In genomic region chr5:132081458-132081857, GRCh38 we compare ENCODE assay signal across 27 cellular contexts. TPM values are rescaled to one million over a fixed set of nuclear protein-coding genes. Genes with fewer than 3 reads are reported as not detected.
DNase-seq lines count a peak whose midpoint lies in the region; ATAC-seq and TF ChIP-seq lines count a peak whose summit lies in the region.
"Had no signal": no experiment of that assay in that cellular context is flagged by ENCODE, and none has a peak within 500 bp of the region (broad histone marks: within the 10 kb centered on the region; RNA-seq: fewer than 3 reads in every experiment).

No MANE protein-coding gene starts in this region.

- no peaks in the 10 kb centered on the region for H3K27me3 ChIP-seq in CD4-positive, CD25-positive, alpha-beta regulatory T cell (ENCODE audit: control insufficient read depth, insufficient read depth, low read length)
- H3K27me3 ChIP-seq in IMR-90 (ENCODE audit: control insufficient read depth, insufficient read depth, low read length): no peaks in the 10 kb centered on the region
- H3K27me3 ChIP-seq in upper lobe of left lung: no peaks in the 10 kb centered on the region
- H3K27me3 ChIP-seq in Caco-2 (replicated peaks; ENCODE audit: control insufficient read depth, insufficient read depth, low read length): no peaks in the 10 kb centered on the region
- H3K27me3 ChIP-seq: BE2C had no signal

- dilution Hi-C loops in IMR-90 (cut with HindIII; ENCODE audit: low sequenced_read_pairs, unreplicated experiment): no loop called here

- 80% methylated on average over 1 of the region's 3 CpGs; no CpG with 5 or more reads in 1 of the 2 experiments for WGBS in IMR-90 (ENCODE audit: extremely low coverage in 2 of 2, insufficient read length in 1 of 2), 2 experiments
- WGBS in upper lobe of left lung, 2 donors: 86 to 94% methylated on average over 3 of the region's 3 CpGs

- H4K91ac ChIP-seq in IMR-90 (ENCODE audit: insufficient read depth, low read depth, low read length): no peak overlapping the region

- no peaks in the 10 kb centered on the region for H4K20me1 ChIP-seq in IMR-90 (ENCODE audit: insufficient read depth, low read length)

- no peak overlapping the region for H2BK20ac ChIP-seq in IMR-90 (ENCODE audit: low read depth, low read length)

- no peak overlapping the region for H2BK15ac ChIP-seq in IMR-90 (ENCODE audit: low read depth, low read length)

- H3K4me1 ChIP-seq in CD4-positive, CD25-positive, alpha-beta regulatory T cell (ENCODE audit: control insufficient read depth, insufficient read depth, low read length, poor library complexity, severe bottlenecking): peaks cover 14% of the 10 kb centered on the region
- peaks cover 14% of the 10 kb centered on the region for H3K4me1 ChIP-seq in IMR-90 (ENCODE audit: control insufficient read depth, insufficient read depth, low read length)
- H3K4me1 ChIP-seq in upper lobe of left lung: peaks cover 6 to 16% (median 11%) of the 10 kb centered on the region in 4 donors
- no peaks in the 10 kb centered on the region for H3K4me1 ChIP-seq in Caco-2
- H3K4me1 ChIP-seq: HAP-1 had no signal

- no peaks in the 10 kb centered on the region for H3K27me3 Mint-ChIP-seq in activated CD4-positive, alpha-beta T cell treated with anti-CD3 and anti-CD28 coated beads, Interleukin-2, amount 10 ng/mL, durations not matched to agents 7 days and 5 days
- H3K27me3 Mint-ChIP-seq in CD4-positive, CD25-positive, alpha-beta regulatory T cell: no peaks in the 10 kb centered on the region
- H3K27me3 Mint-ChIP-seq in activated naive CD8-positive, alpha-beta T cell treated with anti-CD3 and anti-CD28 coated beads, Interleukin-2, amount 50 U/mL, for 24 hours: no peaks in the 10 kb centered on the region
- H3K27me3 Mint-ChIP-seq in Caco-2 (ENCODE audit: insufficient read depth, unreplicated experiment): peaks cover 2% of the 10 kb centered on the region

- no peaks in the 10 kb centered on the region for H3K36me3 ChIP-seq in CD4-positive, CD25-positive, alpha-beta regulatory T cell (ENCODE audit: control insufficient read depth, insufficient read depth, low read length)
- H3K36me3 ChIP-seq in IMR-90 (ENCODE audit: control insufficient read depth, insufficient read depth, low read length) (no peaks in the 10 kb centered on the region), upper lobe of left lung (no peaks in the 10 kb centered on the region), Caco-2 (ENCODE audit: control insufficient read depth, insufficient read depth, low read length) (no peaks in the 10 kb centered on the region)
- H3K36me3 ChIP-seq: BE2C, HAP-1 had no signal

- no TSS peak for BruUV-seq in IMR-90 (replicated peaks; lab: Mats Ljungman, UMichigan)
- no TSS peak for BruUV-seq in Caco-2 (replicated peaks; lab: Mats Ljungman, UMichigan)

- intact Hi-C loops in IMR-90 (cut with micrococcal nuclease): no loop called here
- intact Hi-C loops in Caco-2 (cut with micrococcal nuclease; ENCODE audit: unreplicated experiment): no loop called here

- H2AFZ ChIP-seq in IMR-90 (replicated peaks; ENCODE audit: low read length, poor library complexity): no peak overlapping the region
- H2AFZ ChIP-seq: GM23338 had no signal

- H3K36me3 Mint-ChIP-seq in activated CD4-positive, alpha-beta T cell treated with anti-CD3 and anti-CD28 coated beads, Interleukin-2, amount 10 ng/mL, durations not matched to agents 7 days and 5 days (ENCODE audit: low read depth): peaks cover 1% of the 10 kb centered on the region
- no peaks in the 10 kb centered on the region for H3K36me3 Mint-ChIP-seq in CD4-positive, CD25-positive, alpha-beta regulatory T cell
- peaks cover 2% of the 10 kb centered on the region for H3K36me3 Mint-ChIP-seq in activated naive CD8-positive, alpha-beta T cell treated with anti-CD3 and anti-CD28 coated beads, Interleukin-2, amount 50 U/mL, for 24 hours (ENCODE audit: low read depth)
- no peaks in the 10 kb centered on the region for H3K36me3 Mint-ChIP-seq in Caco-2 (ENCODE audit: insufficient read depth, unreplicated experiment)

- H2AK9ac ChIP-seq in IMR-90 (replicated peaks; ENCODE audit: low read depth, low read length, poor library complexity): peak overlapping the region; percentile 71

- peaks cover 14% of the 10 kb centered on the region for H3K9me1 ChIP-seq in IMR-90 (ENCODE audit: insufficient read depth, low read length)

- no peak overlapping the region for H3K4me2 ChIP-seq in IMR-90 (ENCODE audit: low read depth, low read length)
- H3K4me2 ChIP-seq: GM23338 had no signal

- H2AK5ac ChIP-seq in IMR-90 (ENCODE audit: low read depth, low read length): no peak overlapping the region

- in situ Hi-C loops in IMR-90 (cut with MboI; ENCODE audit: low sequenced_read_pairs): loop anchor here (25.0 kb wide), 1 partner anchor 406 kb away; the partner anchor contains the start of gene IRF1

- TF ChIP-seq POLR2A in IMR-90 (IDR thresholded peaks at IDR 0.05; ENCODE audit: low read depth, low read length): no peak
- TF ChIP-seq POLR2A in upper lobe of left lung (IDR thresholded peaks at IDR 0.05): no peak

- peak overlapping the region; percentile 68 for H3K27ac Mint-ChIP-seq in activated CD4-positive, alpha-beta T cell treated with anti-CD3 and anti-CD28 coated beads, Interleukin-2, amount 10 ng/mL, durations not matched to agents 7 days and 5 days
- H3K27ac Mint-ChIP-seq in CD4-positive, CD25-positive, alpha-beta regulatory T cell: peak overlapping the region in 2 of 3 donors; percentile 16 to 70
- H3K27ac Mint-ChIP-seq in activated naive CD8-positive, alpha-beta T cell treated with anti-CD3 and anti-CD28 coated beads, Interleukin-2, amount 50 U/mL, for 24 hours: peak overlapping the region; percentile 81
- H3K27ac Mint-ChIP-seq in Caco-2 (ENCODE audit: unreplicated experiment): no peak overlapping the region
- H3K27ac Mint-ChIP-seq: GM23338 had no signal

- DNase-seq in activated CD4-positive, alpha-beta T cell treated with anti-CD3 and anti-CD28 coated beads, Interleukin-2, amount 10 ng/mL, durations not matched to agents 7 days and 5 days: no peak
- no peak for DNase-seq in activated CD4-positive, alpha-beta T cell treated with anti-CD3 and anti-CD28 coated beads, Interleukin-2, amount 50 U/mL, for 4 hours
- no peak for DNase-seq in CD4-positive, CD25-positive, alpha-beta regulatory T cell
- DNase-seq in IMR-90 (no peak), DMS53 (lab: John Stamatoyannopoulos, UW) (no peak), upper lobe of left lung (no peak), Caco-2 (no peak)
- no peak for DNase-seq in activated naive CD8-positive, alpha-beta T cell treated with anti-CD3 and anti-CD28 coated beads, Interleukin-2, amount 50 U/mL, for 24 hours
- DNase-seq: BE2C, COR-L47, DMS 273 treated with DMSO at 0.1 percent for 48 hours, DND-41, KBM-7, MM.1S, NCI-H1048, NCI-H1417 treated with DMSO at 0.1 percent for 48 hours, NCI-H187, NCI-H446, NCI-H526, OCI-M1 had no signal

- H3K23ac ChIP-seq in IMR-90 (ENCODE audit: low read depth, low read length): no peak overlapping the region

- H3K14ac ChIP-seq in IMR-90 (replicated peaks; ENCODE audit: low read depth, low read length): no peak overlapping the region

- H3K4ac ChIP-seq in IMR-90 (ENCODE audit: low read depth, low read length): no peak overlapping the region

- no peak overlapping the region for H4K8ac ChIP-seq in IMR-90 (ENCODE audit: low read depth in 2 of 2, low read length in 2 of 2)

- no peak overlapping the region for H3K27ac ChIP-seq in CD4-positive, CD25-positive, alpha-beta regulatory T cell (ENCODE audit: insufficient read depth, low read length, poor library complexity, severe bottlenecking)
- H3K27ac ChIP-seq in IMR-90 (ENCODE audit: insufficient read depth, low read length) (no peak overlapping the region), upper lobe of left lung (no peak overlapping the region)
- H3K27ac ChIP-seq: HL-60 had no signal

- H3K4me3 ChIP-seq in CD4-positive, CD25-positive, alpha-beta regulatory T cell (ENCODE audit: low read depth, low read length): no peak overlapping the region
- H3K4me3 ChIP-seq in IMR-90 (ENCODE audit: insufficient read depth, low read depth, low read length): no peak overlapping the region
- no peak overlapping the region for H3K4me3 ChIP-seq in upper lobe of left lung
- H3K4me3 ChIP-seq in Caco-2 (ENCODE audit: low read depth, low read length): no peak overlapping the region
- H3K4me3 ChIP-seq: GM12878, GM23338, HAP-1 had no signal

- H2BK5ac ChIP-seq in IMR-90 (ENCODE audit: low read depth, low read length, poor library complexity, severe bottlenecking): no peak overlapping the region

- no peak overlapping the region for H3K56ac ChIP-seq in IMR-90 (ENCODE audit: extremely low read depth, insufficient read depth, low read length)

- ATAC-seq in CD4-positive, CD25-positive, alpha-beta regulatory T cell (ENCODE audit: low read depth in 2 of 2): no peak
- ATAC-seq in IMR-90 (ENCODE audit: low read depth): no peak
- ATAC-seq in activated naive CD8-positive, alpha-beta T cell treated with anti-CD3 and anti-CD28 coated beads, Interleukin-2, amount 50 U/mL, for 24 hours: no peak
- ATAC-seq in upper lobe of left lung (ENCODE audit: low FRiP score in 2 of 2): no peak
- ATAC-seq: GM12878, GM23338, HepG2 had no signal

- H3K9me3 Mint-ChIP-seq in activated CD4-positive, alpha-beta T cell treated with anti-CD3 and anti-CD28 coated beads, Interleukin-2, amount 10 ng/mL, durations not matched to agents 7 days and 5 days: no peaks in the 10 kb centered on the region
- no peaks in the 10 kb centered on the region for H3K9me3 Mint-ChIP-seq in CD4-positive, CD25-positive, alpha-beta regulatory T cell
- H3K9me3 Mint-ChIP-seq in activated naive CD8-positive, alpha-beta T cell treated with anti-CD3 and anti-CD28 coated beads, Interleukin-2, amount 50 U/mL, for 24 hours: no peaks in the 10 kb centered on the region
- H3K9me3 Mint-ChIP-seq in Caco-2 (ENCODE audit: unreplicated experiment): no peaks in the 10 kb centered on the region

- no peak overlapping the region for H3K9ac ChIP-seq in IMR-90 (ENCODE audit: low read depth, low read length)

- H3K4me3 Mint-ChIP-seq in activated CD4-positive, alpha-beta T cell treated with anti-CD3 and anti-CD28 coated beads, Interleukin-2, amount 10 ng/mL, durations not matched to agents 7 days and 5 days: no peak overlapping the region
- no peak overlapping the region for H3K4me3 Mint-ChIP-seq in CD4-positive, CD25-positive, alpha-beta regulatory T cell
- no peak overlapping the region for H3K4me3 Mint-ChIP-seq in activated naive CD8-positive, alpha-beta T cell treated with anti-CD3 and anti-CD28 coated beads, Interleukin-2, amount 50 U/mL, for 24 hours
- H3K4me3 Mint-ChIP-seq in Caco-2 (ENCODE audit: unreplicated experiment): no peak overlapping the region
- H3K4me3 Mint-ChIP-seq: GM23338 had no signal

- H3K9me3 ChIP-seq in CD4-positive, CD25-positive, alpha-beta regulatory T cell (ENCODE audit: control insufficient read depth in 2 of 2, low read length in 2 of 2): no peaks in the 10 kb centered on the region
- H3K9me3 ChIP-seq in IMR-90 (ENCODE audit: control insufficient read depth, insufficient read depth, low read length) (no peaks in the 10 kb centered on the region), upper lobe of left lung (no peaks in the 10 kb centered on the region), Caco-2 (no peaks in the 10 kb centered on the region)
- H3K9me3 ChIP-seq: BE2C, HAP-1 had no signal

- POLR2A ChIA-PET in activated CD4-positive, alpha-beta T cell treated with anti-CD3 and anti-CD28 coated beads, Interleukin-2, amount 10 ng/mL, durations not matched to agents 7 days and 5 days (lab: Charles Lee): no interaction called here
- POLR2A ChIA-PET in IMR-90 (lab: Charles Lee; ENCODE audit: unreplicated experiment) (no interaction called here), Caco-2 (lab: Charles Lee) (no interaction called here)

- CTCF ChIA-PET in activated CD4-positive, alpha-beta T cell treated with anti-CD3 and anti-CD28 coated beads, Interleukin-2, amount 10 ng/mL, durations not matched to agents 7 days and 5 days (lab: Charles Lee): interaction anchor here (0.9 to 3.0 kb wide), 4 partner anchors 10 to 19 kb away, joined by 3 to 8 read pairs (median 4); no protein-coding TSS in a partner anchor
- CTCF ChIA-PET in IMR-90 (lab: Yijun Ruan, JAX): interaction anchor here (0.6 kb wide), 1 partner anchor 11 kb away, joined by 3 read pairs; no protein-coding TSS in a partner anchor
- CTCF ChIA-PET in Caco-2 (lab: Charles Lee): no interaction called here

- no peak overlapping the region for H4K5ac ChIP-seq in IMR-90 (ENCODE audit: low read depth, low read length)

- H2BK120ac ChIP-seq in IMR-90 (ENCODE audit: low read depth, low read length): no peak overlapping the region

- H3K18ac ChIP-seq in IMR-90 (ENCODE audit: low read depth, low read length): no peak overlapping the region

- no peak for TF ChIP-seq EP300 in upper lobe of left lung (IDR thresholded peaks at IDR 0.05)

- no peaks in the 10 kb centered on the region for H3K79me1 ChIP-seq in IMR-90 (ENCODE audit: low read depth in 1 of 2, low read length in 2 of 2)

- TF ChIP-seq RAD21 in IMR-90 (IDR thresholded peaks at IDR 0.05; ENCODE audit: low read length): no peak

- peaks cover 50% of the 10 kb centered on the region for H3K4me1 Mint-ChIP-seq in activated CD4-positive, alpha-beta T cell treated with anti-CD3 and anti-CD28 coated beads, Interleukin-2, amount 10 ng/mL, durations not matched to agents 7 days and 5 days
- peaks cover 5 to 33% (median 19%) of the 10 kb centered on the region in 4 donors for H3K4me1 Mint-ChIP-seq in CD4-positive, CD25-positive, alpha-beta regulatory T cell
- H3K4me1 Mint-ChIP-seq in activated naive CD8-positive, alpha-beta T cell treated with anti-CD3 and anti-CD28 coated beads, Interleukin-2, amount 50 U/mL, for 24 hours: peaks cover 87% of the 10 kb centered on the region
- no peaks in the 10 kb centered on the region for H3K4me1 Mint-ChIP-seq in Caco-2 (ENCODE audit: low read depth, unreplicated experiment)
- H3K4me1 Mint-ChIP-seq: GM23338 had no signal

- no peak for TF ChIP-seq CTCF in IMR-90 (conservative IDR thresholded peaks at IDR 0.05; ENCODE audit: low read depth, low read length)
- no peak for TF ChIP-seq CTCF in upper lobe of left lung (IDR thresholded peaks at IDR 0.05)
- no peak for TF ChIP-seq CTCF in Caco-2 (IDR thresholded peaks at IDR 0.05; ENCODE audit: insufficient read depth in 1 of 2, low read depth in 1 of 2, low read length in 1 of 2, severe bottlenecking in 1 of 2, unreplicated experiment in 1 of 2)

RNA-seq across cellular contexts. Expression of gene CSF2, which starts 7.9 kb away (rescaled TPM):
- total RNA-seq in activated CD4-positive, alpha-beta T cell treated with anti-CD3 and anti-CD28 coated beads, Interleukin-2, amount 10 ng/mL, durations not matched to agents 7 days and 5 days: 1 to 10 TPM; 2.9 to 4.7 TPM
- not detected for total RNA-seq in CD4-positive, CD25-positive, alpha-beta regulatory T cell
- polyA plus RNA-seq in CD4-positive, CD25-positive, alpha-beta regulatory T cell: not detected
- total RNA-seq in IMR-90 (2012; rRNA removed) (not detected in 2 replicates), upper lobe of left lung (1 to 10 TPM in 5 of 6 donors, not detected in 1; 3.9 to 10.0 (median 4.4) TPM), Caco-2 (2022) (not detected in 2 replicates)
- 0.26 and 0.31 TPM in 2 replicates for polyA plus RNA-seq in IMR-90 (2012; rRNA removed)
- 0.31 and 1.2 TPM in 2 replicates for polyA plus RNA-seq in IMR-90 (2012; cell fraction: cytosol; rRNA removed)
- polyA plus RNA-seq in IMR-90 (2012; cell fraction: nucleus; rRNA removed; ENCODE audit: low replicate concordance): 0.70 and 0.79 TPM in 2 replicates
- total RNA-seq: A673, GM23338, HepG2 had no signal
- polyA plus RNA-seq: GM23338, HepG2 had no signal

RNA-seq across cellular contexts. Expression of gene IL3, which starts 21.0 kb away (rescaled TPM):
- under 1 TPM; 0.20 to 0.40 TPM for total RNA-seq in activated CD4-positive, alpha-beta T cell treated with anti-CD3 and anti-CD28 coated beads, Interleukin-2, amount 10 ng/mL, durations not matched to agents 7 days and 5 days
- total RNA-seq in CD4-positive, CD25-positive, alpha-beta regulatory T cell: not detected
- polyA plus RNA-seq in CD4-positive, CD25-positive, alpha-beta regulatory T cell: not detected
- total RNA-seq in IMR-90 (2012; rRNA removed) (not detected in 2 replicates), upper lobe of left lung (not detected), Caco-2 (2022) (not detected in 2 replicates)
- polyA plus RNA-seq in IMR-90 (2012; rRNA removed): not detected in 2 replicates
- polyA plus RNA-seq in IMR-90 (2012; cell fraction: cytosol; rRNA removed): not detected in 2 replicates
- not detected in 2 replicates for polyA plus RNA-seq in IMR-90 (2012; cell fraction: nucleus; rRNA removed; ENCODE audit: low replicate concordance)
- total RNA-seq: A673, GM12878, GM23338, HepG2, HT-29 had no signal
- polyA plus RNA-seq: GM12878, GM23338, HepG2 had no signal
